ENCODE assay signal across 31 cellular contexts in genomic region chr6:160765412-160765811, GRCh38.
"Had no signal": no experiment of that assay in that cellular context is flagged by ENCODE, and none has a peak within 500 bp of the region (broad histone marks: within the 10 kb centered on the region; RNA-seq: fewer than 3 reads in every experiment).

No MANE protein-coding gene starts in this region.

- H3K27ac ChIP-seq: parathyroid adenoma, right atrium auricular region, stomach, thyroid gland, upper lobe of left lung, vagina had no signal

- H3K79me2 ChIP-seq: parathyroid adenoma had no signal

- H3K36me3 Mint-ChIP-seq: activated CD4-positive, alpha-beta memory T cell treated with anti-CD3 and anti-CD28 coated beads for 36 hours; immature natural killer cell; naive B cell; stimulated activated naive B cell treated with anti-CD40 and anti-IgM and Interleukin-4, amounts not matched to agents 10 μg/mL and 1 μg/mL and 100 μg/mL, for 72 hours had no signal

- H3K9ac ChIP-seq: parathyroid adenoma had no signal

- H3K27ac Mint-ChIP-seq: activated CD4-positive, alpha-beta memory T cell treated with anti-CD3 and anti-CD28 coated beads for 36 hours; immature natural killer cell; mesothelial cell of epicardium; naive B cell; stimulated activated naive B cell treated with anti-CD40 and anti-IgM and Interleukin-4, amounts not matched to agents 10 μg/mL and 1 μg/mL and 100 μg/mL, for 72 hours had no signal

- H3K9me3 ChIP-seq: thyroid gland, vagina had no signal

- H3K36me3 ChIP-seq: right atrium auricular region, stomach, thyroid gland, upper lobe of left lung, vagina had no signal

- H3K4me3 ChIP-seq: right atrium auricular region, stomach, thyroid gland, upper lobe of left lung, vagina had no signal

- H3K4me1 ChIP-seq: parathyroid adenoma had no signal

- H2AFZ ChIP-seq: parathyroid adenoma had no signal

- H3K4me3 Mint-ChIP-seq: activated CD4-positive, alpha-beta memory T cell treated with anti-CD3 and anti-CD28 coated beads for 36 hours; immature natural killer cell; mesothelial cell of epicardium; stimulated activated naive B cell treated with anti-CD40 and anti-IgM and Interleukin-4, amounts not matched to agents 10 μg/mL and 1 μg/mL and 100 μg/mL, for 72 hours had no signal

- ATAC-seq: activated CD4-positive, CD25-positive, alpha-beta regulatory T cell treated with anti-CD3 and anti-CD28 coated beads, Interleukin-2, amount 50 U/mL, for 24 hours; esophagus mucosa; left colon; stimulated activated naive B cell treated with anti-CD40 and anti-IgM and Interleukin-4, amounts not matched to agents 10 μg/mL and 1 μg/mL and 100 μg/mL, for 72 hours had no signal

- H3K27me3 ChIP-seq: right atrium auricular region, thyroid gland, upper lobe of left lung, vagina had no signal

- DNase-seq: activated CD4-positive, alpha-beta memory T cell treated with anti-CD3 and anti-CD28 coated beads for 36 hours; activated CD4-positive, alpha-beta T cell treated with anti-CD3 and anti-CD28 coated beads for 48 hours; activated CD8-positive, alpha-beta memory T cell treated with anti-CD3 and anti-CD28 coated beads, Interleukin-2, amount 50 U/mL, for 4 hours; activated gamma-delta T cell; activated naive CD4-positive, alpha-beta T cell treated with anti-CD3 and anti-CD28 coated beads, Interleukin-2, amount 50 U/mL, for 16 hours; activated T-cell treated with anti-CD3 and anti-CD28 coated beads, Interleukin-2, amount 50 U/mL, for 1 hour; amniotic stem cell; caudate nucleus; cortex of kidney; foreskin fibroblast; head of caudate nucleus; hippocampal formation; immature natural killer cell; kidney; left colon; mammary epithelial cell; naive B cell; occipital lobe; stimulated activated CD4-positive, alpha-beta T cell treated with anti-CD3 and anti-CD28 coated beads, Interleukin-15, amount 100 ng/mL, for 24 hours; stimulated activated CD4-positive, alpha-beta T cell treated with anti-CD3 and anti-CD28 coated beads, Interleukin-2, amount 100 ng/mL, for 24 hours; stimulated activated naive B cell treated with anti-CD40 and anti-IgM and Interleukin-4, amounts not matched to agents 10 μg/mL and 1 μg/mL and 100 μg/mL, for 72 hours; stomach; thyroid gland; upper lobe of left lung had no signal

- FAIRE-seq: astrocyte, kidney had no signal
